In the genomic region with DNA sequence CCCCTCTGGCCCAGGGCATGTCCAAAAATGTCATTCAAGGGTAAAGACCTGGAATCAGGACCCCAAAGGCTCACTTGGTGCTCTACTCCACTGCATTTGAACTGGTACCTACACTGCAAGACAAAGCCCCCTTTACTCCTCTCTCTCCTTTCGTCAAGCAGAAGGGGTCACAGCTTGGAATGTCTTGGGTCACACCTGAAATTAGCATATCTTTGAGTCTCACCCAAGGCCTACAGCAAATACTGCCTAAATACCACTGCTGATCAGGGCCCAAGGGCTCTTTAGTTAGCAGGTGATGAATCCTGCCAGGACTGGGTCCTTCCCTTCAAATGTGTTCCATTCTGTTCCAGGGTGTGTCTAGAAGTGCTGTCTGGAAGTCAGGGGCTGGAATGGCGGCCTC, we compare ENCODE assay signal across 1 cellular context.
TF ChIP-seq lines count a peak whose summit lies in the region.

No MANE protein-coding gene starts in this region.

TF ChIP-seq in H1, 55 proteins besides CTCF, POLR2A, EP300 and RAD21 (continued from another document):
- TF ChIP-seq, protein P1, sequence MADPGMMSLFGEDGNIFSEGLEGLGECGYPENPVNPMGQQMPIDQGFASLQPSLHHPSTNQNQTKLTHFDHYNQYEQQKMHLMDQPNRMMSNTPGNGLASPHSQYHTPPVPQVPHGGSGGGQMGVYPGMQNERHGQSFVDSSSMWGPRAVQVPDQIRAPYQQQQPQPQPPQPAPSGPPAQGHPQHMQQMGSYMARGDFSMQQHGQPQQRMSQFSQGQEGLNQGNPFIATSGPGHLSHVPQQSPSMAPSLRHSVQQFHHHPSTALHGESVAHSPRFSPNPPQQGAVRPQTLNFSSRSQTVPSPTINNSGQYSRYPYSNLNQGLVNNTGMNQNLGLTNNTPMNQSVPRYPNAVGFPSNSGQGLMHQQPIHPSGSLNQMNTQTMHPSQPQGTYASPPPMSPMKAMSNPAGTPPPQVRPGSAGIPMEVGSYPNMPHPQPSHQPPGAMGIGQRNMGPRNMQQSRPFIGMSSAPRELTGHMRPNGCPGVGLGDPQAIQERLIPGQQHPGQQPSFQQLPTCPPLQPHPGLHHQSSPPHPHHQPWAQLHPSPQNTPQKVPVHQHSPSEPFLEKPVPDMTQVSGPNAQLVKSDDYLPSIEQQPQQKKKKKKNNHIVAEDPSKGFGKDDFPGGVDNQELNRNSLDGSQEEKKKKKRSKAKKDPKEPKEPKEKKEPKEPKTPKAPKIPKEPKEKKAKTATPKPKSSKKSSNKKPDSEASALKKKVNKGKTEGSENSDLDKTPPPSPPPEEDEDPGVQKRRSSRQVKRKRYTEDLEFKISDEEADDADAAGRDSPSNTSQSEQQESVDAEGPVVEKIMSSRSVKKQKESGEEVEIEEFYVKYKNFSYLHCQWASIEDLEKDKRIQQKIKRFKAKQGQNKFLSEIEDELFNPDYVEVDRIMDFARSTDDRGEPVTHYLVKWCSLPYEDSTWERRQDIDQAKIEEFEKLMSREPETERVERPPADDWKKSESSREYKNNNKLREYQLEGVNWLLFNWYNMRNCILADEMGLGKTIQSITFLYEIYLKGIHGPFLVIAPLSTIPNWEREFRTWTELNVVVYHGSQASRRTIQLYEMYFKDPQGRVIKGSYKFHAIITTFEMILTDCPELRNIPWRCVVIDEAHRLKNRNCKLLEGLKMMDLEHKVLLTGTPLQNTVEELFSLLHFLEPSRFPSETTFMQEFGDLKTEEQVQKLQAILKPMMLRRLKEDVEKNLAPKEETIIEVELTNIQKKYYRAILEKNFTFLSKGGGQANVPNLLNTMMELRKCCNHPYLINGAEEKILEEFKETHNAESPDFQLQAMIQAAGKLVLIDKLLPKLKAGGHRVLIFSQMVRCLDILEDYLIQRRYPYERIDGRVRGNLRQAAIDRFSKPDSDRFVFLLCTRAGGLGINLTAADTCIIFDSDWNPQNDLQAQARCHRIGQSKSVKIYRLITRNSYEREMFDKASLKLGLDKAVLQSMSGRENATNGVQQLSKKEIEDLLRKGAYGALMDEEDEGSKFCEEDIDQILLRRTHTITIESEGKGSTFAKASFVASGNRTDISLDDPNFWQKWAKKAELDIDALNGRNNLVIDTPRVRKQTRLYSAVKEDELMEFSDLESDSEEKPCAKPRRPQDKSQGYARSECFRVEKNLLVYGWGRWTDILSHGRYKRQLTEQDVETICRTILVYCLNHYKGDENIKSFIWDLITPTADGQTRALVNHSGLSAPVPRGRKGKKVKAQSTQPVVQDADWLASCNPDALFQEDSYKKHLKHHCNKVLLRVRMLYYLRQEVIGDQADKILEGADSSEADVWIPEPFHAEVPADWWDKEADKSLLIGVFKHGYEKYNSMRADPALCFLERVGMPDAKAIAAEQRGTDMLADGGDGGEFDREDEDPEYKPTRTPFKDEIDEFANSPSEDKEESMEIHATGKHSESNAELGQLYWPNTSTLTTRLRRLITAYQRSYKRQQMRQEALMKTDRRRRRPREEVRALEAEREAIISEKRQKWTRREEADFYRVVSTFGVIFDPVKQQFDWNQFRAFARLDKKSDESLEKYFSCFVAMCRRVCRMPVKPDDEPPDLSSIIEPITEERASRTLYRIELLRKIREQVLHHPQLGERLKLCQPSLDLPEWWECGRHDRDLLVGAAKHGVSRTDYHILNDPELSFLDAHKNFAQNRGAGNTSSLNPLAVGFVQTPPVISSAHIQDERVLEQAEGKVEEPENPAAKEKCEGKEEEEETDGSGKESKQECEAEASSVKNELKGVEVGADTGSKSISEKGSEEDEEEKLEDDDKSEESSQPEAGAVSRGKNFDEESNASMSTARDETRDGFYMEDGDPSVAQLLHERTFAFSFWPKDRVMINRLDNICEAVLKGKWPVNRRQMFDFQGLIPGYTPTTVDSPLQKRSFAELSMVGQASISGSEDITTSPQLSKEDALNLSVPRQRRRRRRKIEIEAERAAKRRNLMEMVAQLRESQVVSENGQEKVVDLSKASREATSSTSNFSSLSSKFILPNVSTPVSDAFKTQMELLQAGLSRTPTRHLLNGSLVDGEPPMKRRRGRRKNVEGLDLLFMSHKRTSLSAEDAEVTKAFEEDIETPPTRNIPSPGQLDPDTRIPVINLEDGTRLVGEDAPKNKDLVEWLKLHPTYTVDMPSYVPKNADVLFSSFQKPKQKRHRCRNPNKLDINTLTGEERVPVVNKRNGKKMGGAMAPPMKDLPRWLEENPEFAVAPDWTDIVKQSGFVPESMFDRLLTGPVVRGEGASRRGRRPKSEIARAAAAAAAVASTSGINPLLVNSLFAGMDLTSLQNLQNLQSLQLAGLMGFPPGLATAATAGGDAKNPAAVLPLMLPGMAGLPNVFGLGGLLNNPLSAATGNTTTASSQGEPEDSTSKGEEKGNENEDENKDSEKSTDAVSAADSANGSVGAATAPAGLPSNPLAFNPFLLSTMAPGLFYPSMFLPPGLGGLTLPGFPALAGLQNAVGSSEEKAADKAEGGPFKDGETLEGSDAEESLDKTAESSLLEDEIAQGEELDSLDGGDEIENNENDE (IDR thresholded peaks at IDR 0.05; ENCODE audit: insufficient replicate concordance, low read length) = no peak
- TF ChIP-seq TEAD4 (IDR thresholded peaks at IDR 0.05; ENCODE audit: low read depth, low read length) = peak; percentile 44; the same call in 1 of the 2 replicates
